28 cellular contexts compared by ENCODE assay signal in genomic region chr4:119227690-119228089, GRCh38. TPM values are rescaled to one million over a fixed set of nuclear protein-coding genes. Genes with fewer than 3 reads are reported as not detected.
DNase-seq lines count a peak whose midpoint lies in the region; ATAC-seq and TF ChIP-seq lines count a peak whose summit lies in the region.
"Had no signal": no experiment of that assay in that cellular context is flagged by ENCODE, and none has a peak within 500 bp of the region (broad histone marks: within the 10 kb centered on the region; RNA-seq: fewer than 3 reads in every experiment).

No MANE protein-coding gene starts in this region.

- no peak overlapping the region for H3K4me3 Mint-ChIP-seq in activated T-helper 17 cell treated with anti-CD3 and anti-CD28 coated beads, Interleukin-2, amount 50 U/mL, for 72 hours

- no peak overlapping the region for H3K4me3 ChIP-seq in AG10803 (ENCODE audit: low read length)
- no peak overlapping the region for H3K4me3 ChIP-seq in GM23248
- H3K4me3 ChIP-seq in fibroblast of pulmonary artery (replicated peaks; ENCODE audit: low read depth, low read length): no peak overlapping the region
- H3K4me3 ChIP-seq: ascending aorta, esophagus muscularis mucosa, lower lobe of right lung, prostate gland, right lobe of liver, tibial artery had no signal

- in situ Hi-C loops in GM23248 (cut with MboI): no loop called here

- H3K27ac ChIP-seq in GM23248: 0 out of 2 replicates have a peak overlapping the region, but pooled peaks have one; percentile 3
- H3K27ac ChIP-seq: esophagus muscularis mucosa, lower lobe of right lung, prostate gland, right lobe of liver, tibial artery had no signal

- H4K20me1 ChIP-seq in GM23248 (ENCODE audit: insufficient read depth): no peaks in the 10 kb centered on the region

- no peak overlapping the region for H3K9ac ChIP-seq in GM23248

- H2AFZ ChIP-seq in GM23248: no peak overlapping the region

- peak; percentile 18 for DNase-seq in AG10803 (ENCODE audit: low read depth)
- DNase-seq in GM23248: peak; percentile 20
- peak; percentile 45 for DNase-seq in fibroblast of pulmonary artery (ENCODE audit: low read depth)
- no peak for DNase-seq in DMS153 (lab: John Stamatoyannopoulos, UW)
- DNase-seq: ACHN; activated CD4-positive, alpha-beta T cell treated with anti-CD3 and anti-CD28 coated beads, Interleukin-2, amount 50 U/mL, for 48 hours; activated CD8-positive, alpha-beta memory T cell treated with anti-CD3 and anti-CD28 coated beads, Interleukin-2, amount 50 U/mL, for 4 hours; caudate nucleus; dermis blood vessel endothelial cell; DMS 273 treated with DMSO at 0.1 percent for 48 hours; hippocampal formation; KG1; lower lobe of right lung; naive thymus-derived CD4-positive, alpha-beta T cell; NCI-H1417 treated with DMSO at 0.1 percent for 48 hours; NCI-H2029 treated with DMSO at 0.1 percent for 48 hours; NCI-H526 treated with DMSO at 0.1 percent for 48 hours; PC-3; right lobe of liver; stimulated activated CD4-positive, alpha-beta T cell treated with anti-CD3 and anti-CD28 coated beads, Interleukin-2, amount 100 ng/mL, for 48 hours; tibial artery had no signal

- H3K27me3 Mint-ChIP-seq in activated T-helper 17 cell treated with anti-CD3 and anti-CD28 coated beads, Interleukin-2, amount 50 U/mL, for 72 hours: no peaks in the 10 kb centered on the region
- H3K27me3 Mint-ChIP-seq: naive thymus-derived CD4-positive, alpha-beta T cell had no signal

- H3K9me3 ChIP-seq in GM23248 (ENCODE audit: low read depth): no peaks in the 10 kb centered on the region
- H3K9me3 ChIP-seq: ascending aorta, esophagus muscularis mucosa, lower lobe of right lung, prostate gland, right lobe of liver had no signal

- no peaks in the 10 kb centered on the region for H3K9me2 ChIP-seq in GM23248 (ENCODE audit: insufficient read depth)

- peaks cover 32% of the 10 kb centered on the region for H3F3A ChIP-seq in GM23248 (ENCODE audit: insufficient read depth)

- H3K27ac Mint-ChIP-seq in activated T-helper 17 cell treated with anti-CD3 and anti-CD28 coated beads, Interleukin-2, amount 50 U/mL, for 72 hours: no peak overlapping the region

- peaks cover 29% of the 10 kb centered on the region for H3K36me3 Mint-ChIP-seq in activated T-helper 17 cell treated with anti-CD3 and anti-CD28 coated beads, Interleukin-2, amount 50 U/mL, for 72 hours (ENCODE audit: low read depth)

- no peak overlapping the region for H3K4me2 ChIP-seq in GM23248 (ENCODE audit: unreplicated experiment)

- H3K79me2 ChIP-seq in GM23248 (ENCODE audit: insufficient read depth): peaks cover 93% of the 10 kb centered on the region

- ATAC-seq in activated T-helper 17 cell treated with anti-CD3 and anti-CD28 coated beads, Interleukin-2, amount 50 U/mL, for 72 hours (replicated peaks): peak; percentile 46
- no peak for ATAC-seq in HG02970 (IDR thresholded peaks at IDR 0.05; ENCODE audit: low FRiP score, unreplicated experiment)
- no peak for ATAC-seq in HG03095 (IDR thresholded peaks at IDR 0.05; ENCODE audit: unreplicated experiment)
- ATAC-seq in HG02885 (IDR thresholded peaks at IDR 0.05; ENCODE audit: poor library complexity, unreplicated experiment): no peak
- ATAC-seq: lower lobe of right lung; naive thymus-derived CD4-positive, alpha-beta T cell; PC-3; right lobe of liver had no signal

- peaks cover 4% of the 10 kb centered on the region for H3K9me3 Mint-ChIP-seq in activated T-helper 17 cell treated with anti-CD3 and anti-CD28 coated beads, Interleukin-2, amount 50 U/mL, for 72 hours

- peaks cover 13% of the 10 kb centered on the region for H3K4me1 ChIP-seq in GM23248 (ENCODE audit: insufficient read depth)
- H3K4me1 ChIP-seq: ascending aorta, prostate gland, right lobe of liver had no signal

- peaks cover 34% of the 10 kb centered on the region for H3K36me3 ChIP-seq in GM23248 (ENCODE audit: low read depth)
- H3K36me3 ChIP-seq: prostate gland, right lobe of liver had no signal

- no peaks in the 10 kb centered on the region for H3K27me3 ChIP-seq in GM23248 (replicated peaks; ENCODE audit: insufficient read depth)
- H3K27me3 ChIP-seq: ascending aorta, esophagus muscularis mucosa, right lobe of liver, tibial artery had no signal

- TF ChIP-seq CTCF in AG10803 (conservative IDR thresholded peaks at IDR 0.05; ENCODE audit: low read length) (no peak), fibroblast of pulmonary artery (IDR thresholded peaks at IDR 0.05; ENCODE audit: low read length, missing control alignments) (no peak)

- peaks cover 20% of the 10 kb centered on the region for H3K4me1 Mint-ChIP-seq in activated T-helper 17 cell treated with anti-CD3 and anti-CD28 coated beads, Interleukin-2, amount 50 U/mL, for 72 hours

RNA-seq across cellular contexts. Expression of gene USP53, which starts 15.2 kb away (rescaled TPM):
- total RNA-seq in GM23248 (2014; rRNA removed; shearing (Covaris generic)): 42.4 and 43.3 TPM in 2 replicates
- polyA plus RNA-seq in GM23248 (2016; fragmentation: Nextera tagmentation; extraction: Ambion mirVana): 19.9 and 26.0 TPM in 2 replicates
- total RNA-seq in activated T-helper 17 cell treated with anti-CD3 and anti-CD28 coated beads, Interleukin-2, amount 50 U/mL, for 72 hours: 10 to 100 TPM in 1 of 2 donors, 1 to 10 TPM in 1; 9.7 to 27.7 TPM
